22 cellular contexts compared by ENCODE assay signal in genomic region chr11:47242596-47243192, GRCh38. TPM values are rescaled to one million over a fixed set of nuclear protein-coding genes. Genes with fewer than 3 reads are reported as not detected.
DNase-seq lines count a peak whose midpoint lies in the region; ATAC-seq and TF ChIP-seq lines count a peak whose summit lies in the region.
"Had no signal": no experiment of that assay in that cellular context is flagged by ENCODE, and none has a peak within 500 bp of the region (broad histone marks: within the 10 kb centered on the region; RNA-seq: fewer than 3 reads in every experiment).

No MANE protein-coding gene starts in this region.

- peaks cover 14 to 49% of the 10 kb centered on the region in 2 donors for H3K4me1 ChIP-seq in left lung
- peaks cover 4% of the 10 kb centered on the region for H3K4me1 ChIP-seq in effector memory CD4-positive, alpha-beta T cell (ENCODE audit: control insufficient read depth, insufficient read depth, low read length, poor library complexity, severe bottlenecking)

- ATAC-seq in natural killer cell treated with Interleukin-12 subunit alpha and Interleukin-12 subunit beta and Interleukin-15 and Interleukin-18, amount 100 ng/mL, for 72 hours, result no peak
- ATAC-seq in natural killer cell (no peak), left lung (no peak), GM21360 (IDR thresholded peaks at IDR 0.05; ENCODE audit: unreplicated experiment) (no peak)
- no peak for ATAC-seq in activated CD8-positive, alpha-beta T cell treated with anti-CD3 and anti-CD28 coated beads, Interleukin-2, amount 10 ng/mL, durations not matched to agents 7 days and 5 days
- ATAC-seq: sciatic nerve had no signal

- H3K9me3 Mint-ChIP-seq in natural killer cell treated with Interleukin-12 subunit alpha and Interleukin-12 subunit beta and Interleukin-15 and Interleukin-18, amount 100 ng/mL, for 72 hours, result no peaks in the 10 kb centered on the region
- H3K9me3 Mint-ChIP-seq in natural killer cell, result no peaks in the 10 kb centered on the region
- H3K9me3 Mint-ChIP-seq in activated CD8-positive, alpha-beta T cell treated with anti-CD3 and anti-CD28 coated beads, Interleukin-2, amount 10 ng/mL, durations not matched to agents 7 days and 5 days (ENCODE audit: insufficient read depth), result no peaks in the 10 kb centered on the region

- DNase-seq in natural killer cell treated with Interleukin-12 subunit alpha and Interleukin-12 subunit beta and Interleukin-15 and Interleukin-18, amount 100 ng/mL, for 72 hours (ENCODE audit: low spot score), result no peak
- DNase-seq in natural killer cell (no peak), left lung (no peak), NAMALWA (ENCODE audit: low spot score) (no peak), dermis blood vessel endothelial cell (no peak)
- DNase-seq in activated CD8-positive, alpha-beta T cell treated with anti-CD3 and anti-CD28 coated beads, Interleukin-2, amount 10 ng/mL, durations not matched to agents 7 days and 5 days, result no peak
- DNase-seq in effector memory CD4-positive, alpha-beta T cell, result no peak
- DNase-seq: COR-L47; hippocampal formation; NCI-H1105; NCI-H2107; NCI-H524 treated with DMSO at 0.1 percent for 48 hours; nucleus accumbens; OCI-M1; stimulated activated CD4-positive, alpha-beta T cell treated with anti-CD3 and anti-CD28 coated beads, Interleukin-1b, Interleukin-23, amount 100 ng/mL, for 48 hours; T-helper 9 cell had no signal

- POLR2A ChIA-PET in activated CD8-positive, alpha-beta T cell treated with anti-CD3 and anti-CD28 coated beads, Interleukin-2, amount 10 ng/mL, durations not matched to agents 7 days and 5 days (lab: Charles Lee), result interaction anchor here (1.0 to 2.0 kb wide), 5 partner anchors 10 to 53 kb away, joined by 3 to 6 read pairs (median 3); no protein-coding TSS in a partner anchor

- no peaks in the 10 kb centered on the region for H3K27me3 ChIP-seq in left lung
- H3K27me3 ChIP-seq in effector memory CD4-positive, alpha-beta T cell (replicated peaks; ENCODE audit: control insufficient read depth, insufficient read depth, low read length, poor library complexity, severe bottlenecking), result no peaks in the 10 kb centered on the region
- H3K27me3 ChIP-seq: cardiac muscle cell, SJSA1 had no signal

- intact Hi-C loops in natural killer cell (cut with micrococcal nuclease) (no loop called here), left lung (cut with DNase I) (no loop called here)

- H3K9me3 ChIP-seq in left lung, result no peaks in the 10 kb centered on the region
- no peaks in the 10 kb centered on the region for H3K9me3 ChIP-seq in effector memory CD4-positive, alpha-beta T cell (ENCODE audit: control insufficient read depth, low read length)
- H3K9me3 ChIP-seq: SJSA1 had no signal

- H3K4me1 Mint-ChIP-seq in natural killer cell treated with Interleukin-12 subunit alpha and Interleukin-12 subunit beta and Interleukin-15 and Interleukin-18, amount 100 ng/mL, for 72 hours (ENCODE audit: low read depth in 2 of 2), result peaks cover 13 to 35% of the 10 kb centered on the region in 2 donors
- peaks cover 9 to 13% of the 10 kb centered on the region in 2 donors for H3K4me1 Mint-ChIP-seq in natural killer cell
- H3K4me1 Mint-ChIP-seq in activated CD8-positive, alpha-beta T cell treated with anti-CD3 and anti-CD28 coated beads, Interleukin-2, amount 10 ng/mL, durations not matched to agents 7 days and 5 days (ENCODE audit: low read depth), result peaks cover 13% of the 10 kb centered on the region

- TF ChIP-seq CTCF in natural killer cell (IDR thresholded peaks at IDR 0.05) (no peak), left lung (IDR thresholded peaks at IDR 0.05) (no peak)

- H3K27ac ChIP-seq in left lung, result peak overlapping the region; percentile 30 to 34
- H3K27ac ChIP-seq in effector memory CD4-positive, alpha-beta T cell (ENCODE audit: insufficient read depth, low read length, poor library complexity, severe bottlenecking), result no peak overlapping the region
- H3K27ac ChIP-seq: cardiac muscle cell, KMS-11, SJSA1 had no signal

- H3K27ac Mint-ChIP-seq in natural killer cell treated with Interleukin-12 subunit alpha and Interleukin-12 subunit beta and Interleukin-15 and Interleukin-18, amount 100 ng/mL, for 72 hours, result peak overlapping the region; percentile 5 to 36
- H3K27ac Mint-ChIP-seq in natural killer cell, result peak overlapping the region in 1 of 2 donors; percentile 19
- peak overlapping the region; percentile 5 for H3K27ac Mint-ChIP-seq in activated CD8-positive, alpha-beta T cell treated with anti-CD3 and anti-CD28 coated beads, Interleukin-2, amount 10 ng/mL, durations not matched to agents 7 days and 5 days

- peaks cover 16% of the 10 kb centered on the region for H3K36me3 Mint-ChIP-seq in natural killer cell treated with Interleukin-12 subunit alpha and Interleukin-12 subunit beta and Interleukin-15 and Interleukin-18, amount 100 ng/mL, for 72 hours
- H3K36me3 Mint-ChIP-seq in natural killer cell, result peaks cover 8% of the 10 kb centered on the region
- H3K36me3 Mint-ChIP-seq in activated CD8-positive, alpha-beta T cell treated with anti-CD3 and anti-CD28 coated beads, Interleukin-2, amount 10 ng/mL, durations not matched to agents 7 days and 5 days (ENCODE audit: low read depth), result peaks cover 68% of the 10 kb centered on the region

- H3K36me3 ChIP-seq in left lung, result peaks cover 0 to 78% of the 10 kb centered on the region in 2 donors
- H3K36me3 ChIP-seq in effector memory CD4-positive, alpha-beta T cell (ENCODE audit: control insufficient read depth, insufficient read depth, low read length), result peaks cover 66% of the 10 kb centered on the region

- no peak overlapping the region for H3K4me3 ChIP-seq in left lung
- no peak overlapping the region for H3K4me3 ChIP-seq in effector memory CD4-positive, alpha-beta T cell (ENCODE audit: insufficient read depth, low read depth, low read length, poor library complexity, severe bottlenecking)
- H3K4me3 ChIP-seq: cardiac muscle cell, SJSA1 had no signal

- CTCF ChIA-PET in activated CD8-positive, alpha-beta T cell treated with anti-CD3 and anti-CD28 coated beads, Interleukin-2, amount 10 ng/mL, durations not matched to agents 7 days and 5 days (lab: Charles Lee), result interaction anchor here (0.6 to 2.1 kb wide), 4 partner anchors 15 to 63 kb away, joined by 3 to 8 read pairs (median 4); no protein-coding TSS in a partner anchor

- H3K4me3 Mint-ChIP-seq in natural killer cell treated with Interleukin-12 subunit alpha and Interleukin-12 subunit beta and Interleukin-15 and Interleukin-18, amount 100 ng/mL, for 72 hours, result no peak overlapping the region
- no peak overlapping the region for H3K4me3 Mint-ChIP-seq in natural killer cell
- H3K4me3 Mint-ChIP-seq in activated CD8-positive, alpha-beta T cell treated with anti-CD3 and anti-CD28 coated beads, Interleukin-2, amount 10 ng/mL, durations not matched to agents 7 days and 5 days, result no peak overlapping the region

- H3K27me3 Mint-ChIP-seq in natural killer cell treated with Interleukin-12 subunit alpha and Interleukin-12 subunit beta and Interleukin-15 and Interleukin-18, amount 100 ng/mL, for 72 hours, result no peaks in the 10 kb centered on the region
- H3K27me3 Mint-ChIP-seq in natural killer cell (ENCODE audit: low read depth in 2 of 2), result no peaks in the 10 kb centered on the region
- no peaks in the 10 kb centered on the region for H3K27me3 Mint-ChIP-seq in activated CD8-positive, alpha-beta T cell treated with anti-CD3 and anti-CD28 coated beads, Interleukin-2, amount 10 ng/mL, durations not matched to agents 7 days and 5 days (ENCODE audit: low read depth)

RNA-seq across cellular contexts. Expression of gene ACP2, which starts 5.9 kb away (rescaled TPM):
- 10 to 100 TPM; 27.3 to 33.3 TPM for total RNA-seq in natural killer cell treated with Interleukin-12 subunit alpha and Interleukin-12 subunit beta and Interleukin-15 and Interleukin-18, amount 100 ng/mL, for 72 hours
- 10 to 100 TPM; 15.5 to 21.9 (median 16.8) TPM for total RNA-seq in natural killer cell
- 10 to 100 TPM; 26.7 to 27.5 TPM for total RNA-seq in activated CD8-positive, alpha-beta T cell treated with anti-CD3 and anti-CD28 coated beads, Interleukin-2, amount 10 ng/mL, durations not matched to agents 7 days and 5 days
- total RNA-seq in left lung, result 10 to 100 TPM; 41.5 to 59.9 TPM
- 52.6 and 64.2 TPM in 2 replicates for total RNA-seq in dermis blood vessel endothelial cell

RNA-seq across cellular contexts. Expression of gene NR1H3, which starts 15.1 kb away (rescaled TPM):
- 1 to 10 TPM; 6.3 to 8.9 TPM for total RNA-seq in natural killer cell treated with Interleukin-12 subunit alpha and Interleukin-12 subunit beta and Interleukin-15 and Interleukin-18, amount 100 ng/mL, for 72 hours
- total RNA-seq in natural killer cell (10 to 100 TPM; 11.3 to 26.0 (median 13.5) TPM), left lung (10 to 100 TPM; 39.7 to 66.9 TPM), dermis blood vessel endothelial cell (34.7 and 36.6 TPM in 2 replicates)
- total RNA-seq in activated CD8-positive, alpha-beta T cell treated with anti-CD3 and anti-CD28 coated beads, Interleukin-2, amount 10 ng/mL, durations not matched to agents 7 days and 5 days, result 10 to 100 TPM; 11.7 to 12.6 TPM

RNA-seq across cellular contexts. Expression of gene MADD, which starts 27.2 kb away (rescaled TPM):
- 100 to 1,000 TPM in 1 of 2 donors, 10 to 100 TPM in 1; 94.1 to 120 TPM for total RNA-seq in natural killer cell treated with Interleukin-12 subunit alpha and Interleukin-12 subunit beta and Interleukin-15 and Interleukin-18, amount 100 ng/mL, for 72 hours
- total RNA-seq in natural killer cell (100 to 1,000 TPM; 333 to 383 (median 335) TPM), left lung (10 to 100 TPM; 33.0 to 52.9 TPM), dermis blood vessel endothelial cell (29.8 and 33.6 TPM in 2 replicates)
- total RNA-seq in activated CD8-positive, alpha-beta T cell treated with anti-CD3 and anti-CD28 coated beads, Interleukin-2, amount 10 ng/mL, durations not matched to agents 7 days and 5 days, result 10 to 100 TPM; 96.3 to 98.4 TPM

RNA-seq across cellular contexts. Expression of gene DDB2, which starts 27.9 kb away (rescaled TPM):
- 10 to 100 TPM; 47.9 to 71.7 TPM for total RNA-seq in natural killer cell treated with Interleukin-12 subunit alpha and Interleukin-12 subunit beta and Interleukin-15 and Interleukin-18, amount 100 ng/mL, for 72 hours
- 10 to 100 TPM; 66.0 to 75.4 (median 67.8) TPM for total RNA-seq in natural killer cell
- total RNA-seq in activated CD8-positive, alpha-beta T cell treated with anti-CD3 and anti-CD28 coated beads, Interleukin-2, amount 10 ng/mL, durations not matched to agents 7 days and 5 days, result 100 to 1,000 TPM; 164 to 171 TPM
- total RNA-seq in left lung, result 10 to 100 TPM; 32.0 to 33.1 TPM
- total RNA-seq in dermis blood vessel endothelial cell, result 59.2 and 71.9 TPM in 2 replicates

RNA-seq across cellular contexts. Expression of gene PACSIN3, which starts 56.5 kb away (rescaled TPM):
- 1 to 10 TPM; 1.1 to 4.0 TPM for total RNA-seq in natural killer cell treated with Interleukin-12 subunit alpha and Interleukin-12 subunit beta and Interleukin-15 and Interleukin-18, amount 100 ng/mL, for 72 hours
- 1 to 10 TPM in 1 of 3 donors, not detected in 2; 1.3 TPM for total RNA-seq in natural killer cell
- 1 to 10 TPM; 2.0 to 2.1 TPM for total RNA-seq in activated CD8-positive, alpha-beta T cell treated with anti-CD3 and anti-CD28 coated beads, Interleukin-2, amount 10 ng/mL, durations not matched to agents 7 days and 5 days
- total RNA-seq in left lung, result 10 to 100 TPM; 32.9 to 44.2 TPM
- 16.7 and 23.2 TPM in 2 replicates for total RNA-seq in dermis blood vessel endothelial cell
- total RNA-seq: mononuclear cell had no signal
